Comparison of ENCODE assay signal across 22 cellular contexts in genomic region chr9:95826183-95826838, GRCh38.
"Had no signal": no experiment of that assay in that cellular context is flagged by ENCODE, and none has a peak within 500 bp of the region (broad histone marks: within the 10 kb centered on the region; RNA-seq: fewer than 3 reads in every experiment).

No MANE protein-coding gene starts in this region.

- H3K36me3 ChIP-seq: gastroesophageal sphincter, heart left ventricle, spleen, thyroid gland, upper lobe of right lung had no signal

- H3K4me1 ChIP-seq: heart left ventricle, spleen had no signal

- H3K9me3 ChIP-seq: gastroesophageal sphincter, heart left ventricle, spleen, thyroid gland, upper lobe of right lung had no signal

- ATAC-seq: gastroesophageal sphincter; heart left ventricle; left colon; natural killer cell treated with Interleukin-12 subunit alpha and Interleukin-12 subunit beta and Interleukin-15 and Interleukin-18, amount 100 ng/mL, for 72 hours; upper lobe of right lung; WTC11 had no signal

- H3K27me3 ChIP-seq: gastroesophageal sphincter, heart left ventricle, spleen, thyroid gland, upper lobe of right lung had no signal

- H3K4me3 ChIP-seq: gastroesophageal sphincter, heart left ventricle, spleen, thyroid gland, upper lobe of right lung had no signal

- DNase-seq: activated CD4-positive, alpha-beta memory T cell treated with anti-CD3 and anti-CD28 coated beads for 36 hours; activated CD4-positive, alpha-beta T cell treated with anti-CD3 and anti-CD28 coated beads for 4 hours; activated effector memory CD4-positive, alpha-beta T cell treated with anti-CD3 and anti-CD28 coated beads, Interleukin-2, amount 50 U/mL, for 16 hours; activated naive CD4-positive, alpha-beta T cell treated with anti-CD3 and anti-CD28 coated beads, Interleukin-2, amount 10 ng/mL, durations not matched to agents 7 days and 5 days; activated T-cell treated with anti-CD3 and anti-CD28 coated beads for 4 hours; amygdala; cerebellar nuclear complex; cortex of kidney; heart left ventricle; islet precursor cell; left colon; retina; spleen; stimulated activated CD4-positive, alpha-beta T cell treated with anti-CD3 and anti-CD28 coated beads, Interleukin-4, amount 100 ng/mL, for 24 hours; substantia nigra; T-helper 9 cell; thyroid gland; upper lobe of right lung had no signal

- H3K27ac ChIP-seq: epithelial cell of prostate, gastroesophageal sphincter, heart left ventricle, spleen, thyroid gland, upper lobe of right lung had no signal
